Comparison of ENCODE assay signal across 21 cellular contexts in genomic region chr6:165848099-165848461, GRCh38.
DNase-seq lines count a peak whose midpoint lies in the region; TF ChIP-seq lines count a peak whose summit lies in the region.
"Had no signal": no experiment of that assay in that cellular context is flagged by ENCODE, and none has a peak within 500 bp of the region (broad histone marks: within the 10 kb centered on the region; RNA-seq: fewer than 3 reads in every experiment).

No MANE protein-coding gene starts in this region.

- DNase-seq in H9, result peak; percentile 55
- no peak for DNase-seq in brain microvascular endothelial cell
- DNase-seq in iPS-NIHi11 (ENCODE audit: low spot score), result no peak
- no peak for DNase-seq in activated CD4-positive, CD25-positive, alpha-beta regulatory T cell (lab: John Stamatoyannopoulos, UW)
- no peak for DNase-seq in thyroid gland
- DNase-seq in retina, result no peak
- DNase-seq: activated B cell treated with CpG ODN at 0.5 μM for 24 hours; activated CD8-positive, alpha-beta memory T cell treated with anti-CD3 and anti-CD28 coated beads for 24 hours; activated naive CD8-positive, alpha-beta T cell treated with anti-CD3 and anti-CD28 coated beads, Interleukin-2, amount 50 U/mL, for 24 hours; AML-193; GF-D8; NCI-H2029 treated with DMSO at 0.1 percent for 48 hours; NCI-H510A treated with DMSO at 0.1 percent for 48 hours; SJCRH30; stimulated activated CD4-positive, alpha-beta T cell treated with anti-CD3 and anti-CD28 coated beads, Interleukin-4, amount 100 ng/mL, for 4 hours had no signal

- H3K4me3 Mint-ChIP-seq in H9, result no peak overlapping the region
- H3K4me3 Mint-ChIP-seq in nephron, result peak overlapping the region in 1 of 3 experiments; percentile 41
- H3K4me3 Mint-ChIP-seq: activated B cell treated with CpG ODN at 0.5 μM for 24 hours; activated naive CD8-positive, alpha-beta T cell treated with anti-CD3 and anti-CD28 coated beads, Interleukin-2, amount 50 U/mL, for 24 hours had no signal

- in situ Hi-C loops in brain microvascular endothelial cell (cut with HindIII; ENCODE audit: low pct_ligation_motif_present, low sequenced_read_pairs), result no loop called here

- no peak overlapping the region for H3K23ac ChIP-seq in H9 (ENCODE audit: insufficient read length, low read depth, low read length)

- H2BK5ac ChIP-seq in H9 (ENCODE audit: insufficient read length, low read length), result no peak overlapping the region

- H3K23me2 ChIP-seq in H9 (ENCODE audit: insufficient read length, low read depth, low read length, poor library complexity, severe bottlenecking), result no peaks in the 10 kb centered on the region

- H4K5ac ChIP-seq in H9 (ENCODE audit: insufficient read length, low read depth, low read length), result no peak overlapping the region

- no CpG with 5 or more reads among the region's 11 CpGs for WGBS in H9 (ENCODE audit: extremely low coverage, insufficient read length, low lambda C conversion rate)
- 93% methylated on average over 10 to 11 of the region's 11 CpGs for WGBS in thyroid gland, 2 donors

- no peak overlapping the region for H3K9ac ChIP-seq in H9 (ENCODE audit: extremely low read depth, insufficient read length, low read length)

- no peaks in the 10 kb centered on the region for H3F3A ChIP-seq in DOHH2 (ENCODE audit: control insufficient read depth, insufficient read depth)

- no peak for TF ChIP-seq POLR2A in thyroid gland (IDR thresholded peaks at IDR 0.05)

- no peak overlapping the region for H3K4ac ChIP-seq in H9 (ENCODE audit: low read depth, low read length)

- intact Hi-C loops in thyroid gland (cut with DNase I), result no loop called here

- H2BK15ac ChIP-seq in H9 (ENCODE audit: low read depth, low read length), result no peak overlapping the region

- H4K20me1 ChIP-seq in DOHH2 (ENCODE audit: control insufficient read depth, insufficient read depth, low read depth, low read length) (no peaks in the 10 kb centered on the region), H9 (ENCODE audit: control insufficient read depth, insufficient read depth, insufficient read length) (no peaks in the 10 kb centered on the region)

- H2BK120ac ChIP-seq in H9 (ENCODE audit: low read depth, low read length, poor library complexity, severe bottlenecking), result no peak overlapping the region

- no peak overlapping the region for H3K4me3 ChIP-seq in DOHH2 (ENCODE audit: low read length)
- no peak overlapping the region for H3K4me3 ChIP-seq in brain microvascular endothelial cell (ENCODE audit: low read depth, low read length)
- H3K4me3 ChIP-seq in thyroid gland (replicated peaks in 1 of 3), result no peak overlapping the region
- H3K4me3 ChIP-seq: lung, SJCRH30, skin epidermis, uterus had no signal

- H3K36me3 ChIP-seq in DOHH2 (ENCODE audit: control insufficient read depth, low read length) (no peaks in the 10 kb centered on the region), brain microvascular endothelial cell (replicated peaks) (no peaks in the 10 kb centered on the region), thyroid gland (no peaks in the 10 kb centered on the region)
- H3K36me3 ChIP-seq: SJCRH30, uterus had no signal

- H3K27ac ChIP-seq in DOHH2 (ENCODE audit: low read depth, low read length) (no peak overlapping the region), H9 (ENCODE audit: insufficient read length, low read depth, low read length) (no peak overlapping the region), brain microvascular endothelial cell (no peak overlapping the region), thyroid gland (no peak overlapping the region)
- H3K27ac ChIP-seq: HL-60, SJCRH30, skin epidermis had no signal

- no peak overlapping the region for H3K56ac ChIP-seq in H9 (ENCODE audit: insufficient read length, low read depth, low read length)

- H3K4me2 ChIP-seq in DOHH2 (ENCODE audit: low read length) (no peak overlapping the region), H9 (ENCODE audit: insufficient read depth, insufficient read length, low read length) (no peak overlapping the region)

- H3K36me3 Mint-ChIP-seq in H9 (ENCODE audit: insufficient read depth in 1 of 3, low read depth in 3 of 3), result no peaks in the 10 kb centered on the region
- no peaks in the 10 kb centered on the region for H3K36me3 Mint-ChIP-seq in nephron (ENCODE audit: low read depth)

- H3K9me3 Mint-ChIP-seq in H9, result no peaks in the 10 kb centered on the region
- no peaks in the 10 kb centered on the region for H3K9me3 Mint-ChIP-seq in nephron
- H3K9me3 Mint-ChIP-seq: activated B cell treated with CpG ODN at 0.5 μM for 24 hours; activated naive CD8-positive, alpha-beta T cell treated with anti-CD3 and anti-CD28 coated beads, Interleukin-2, amount 50 U/mL, for 24 hours had no signal

- H3K9me2 ChIP-seq in DOHH2 (replicated peaks; ENCODE audit: control insufficient read depth, low read length), result no peaks in the 10 kb centered on the region

- H3K79me2 ChIP-seq in DOHH2 (ENCODE audit: control insufficient read depth, low read length), result no peaks in the 10 kb centered on the region
- no peaks in the 10 kb centered on the region for H3K79me2 ChIP-seq in H9 (ENCODE audit: insufficient read depth, low read length)

- no peak overlapping the region for H2AK5ac ChIP-seq in H9 (ENCODE audit: insufficient read length, low read length)

- H4K8ac ChIP-seq in H9 (replicated peaks; ENCODE audit: insufficient read length, low read depth, low read length), result no peak overlapping the region

- no peak overlapping the region for H2BK12ac ChIP-seq in H9 (ENCODE audit: insufficient read length, low read depth, low read length)

- H2AFZ ChIP-seq in H9 (ENCODE audit: low read length), result no peak overlapping the region

- no peaks in the 10 kb centered on the region for H3K4me1 ChIP-seq in DOHH2 (ENCODE audit: control insufficient read depth, low read length)
- no peaks in the 10 kb centered on the region; the same call in 1 of the 2 replicates for H3K4me1 ChIP-seq in H9 (ENCODE audit: insufficient read depth, low read length)
- peaks cover 0 to 6% of the 10 kb centered on the region in 2 donors for H3K4me1 ChIP-seq in thyroid gland
- H3K4me1 ChIP-seq: SJCRH30 had no signal

- TF ChIP-seq CTCF in DOHH2 (IDR thresholded peaks at IDR 0.05; ENCODE audit: low read depth, low read length, poor library complexity, severe bottlenecking) (peak; percentile 42), H9 (conservative IDR thresholded peaks at IDR 0.05) (peak; percentile 76), brain microvascular endothelial cell (IDR thresholded peaks at IDR 0.05; ENCODE audit: low read depth, low read length, missing control alignments) (peak; percentile 19), nephron (IDR thresholded peaks at IDR 0.05; ENCODE audit: unreplicated experiment in 3 of 3) (peak in 2 of 3 experiments; percentile 14 to 29), thyroid gland (IDR thresholded peaks at IDR 0.05) (no peak)

- no peak overlapping the region for H4K91ac ChIP-seq in H9 (ENCODE audit: insufficient read length, low read depth, low read length)

- H3T11ph ChIP-seq in H9 (ENCODE audit: low read length), result no peak overlapping the region

- no peak overlapping the region for H3K18ac ChIP-seq in H9 (ENCODE audit: insufficient read length, low read depth, low read length)

- H3K4me1 Mint-ChIP-seq in H9, result peaks cover 39 to 40% of the 10 kb centered on the region in 2 experiments
- peaks cover 52% of the 10 kb centered on the region for H3K4me1 Mint-ChIP-seq in nephron
- H3K4me1 Mint-ChIP-seq: activated B cell treated with CpG ODN at 0.5 μM for 24 hours had no signal

- peaks cover 41% of the 10 kb centered on the region for H3K27me3 Mint-ChIP-seq in H9 (ENCODE audit: low read depth)
- peaks cover 90% of the 10 kb centered on the region for H3K27me3 Mint-ChIP-seq in nephron (ENCODE audit: low read depth)

- H2BK20ac ChIP-seq in H9 (ENCODE audit: low read depth, low read length, poor library complexity, severe bottlenecking), result no peak overlapping the region

- H3K9me3 ChIP-seq in DOHH2 (ENCODE audit: control insufficient read depth, insufficient read depth, low read length), result no peaks in the 10 kb centered on the region
- no peaks in the 10 kb centered on the region for H3K9me3 ChIP-seq in H9 (ENCODE audit: control insufficient read depth, low read depth, low read length)
- H3K9me3 ChIP-seq in thyroid gland, result no peaks in the 10 kb centered on the region
- H3K9me3 ChIP-seq: SJCRH30, uterus had no signal

- no peak overlapping the region for H3K14ac ChIP-seq in H9 (ENCODE audit: insufficient read depth, low read length)

- H3K27me3 ChIP-seq in DOHH2 (ENCODE audit: control insufficient read depth, low read length) (peaks cover 16% of the 10 kb centered on the region), H9 (ENCODE audit: insufficient read depth, low read length) (no peaks in the 10 kb centered on the region; the same call in 1 of the 2 replicates), brain microvascular endothelial cell (replicated peaks) (peaks cover 3% of the 10 kb centered on the region), thyroid gland (no peaks in the 10 kb centered on the region)
- H3K27me3 ChIP-seq: uterus had no signal

- no peaks in the 10 kb centered on the region for H3K79me1 ChIP-seq in H9 (ENCODE audit: insufficient read depth, low read depth, low read length, poor library complexity, severe bottlenecking)

- no peak overlapping the region for H3K27ac Mint-ChIP-seq in H9
- no peak overlapping the region for H3K27ac Mint-ChIP-seq in nephron
- H3K27ac Mint-ChIP-seq: activated B cell treated with CpG ODN at 0.5 μM for 24 hours; activated naive CD8-positive, alpha-beta T cell treated with anti-CD3 and anti-CD28 coated beads, Interleukin-2, amount 50 U/mL, for 24 hours had no signal

Comparison
In these comparisons a context has a peak if more than half of its experiments do, and no peak if none do; other contexts are left out.
1. CTCF ChIP-seq: peak in DOHH2 (single experiment), H9 (single experiment), brain microvascular endothelial cell (single experiment) and nephron (2 of 3); none in thyroid gland (0 of 6).